ENCODE assay signal across 1 cellular context in the genomic region with DNA sequence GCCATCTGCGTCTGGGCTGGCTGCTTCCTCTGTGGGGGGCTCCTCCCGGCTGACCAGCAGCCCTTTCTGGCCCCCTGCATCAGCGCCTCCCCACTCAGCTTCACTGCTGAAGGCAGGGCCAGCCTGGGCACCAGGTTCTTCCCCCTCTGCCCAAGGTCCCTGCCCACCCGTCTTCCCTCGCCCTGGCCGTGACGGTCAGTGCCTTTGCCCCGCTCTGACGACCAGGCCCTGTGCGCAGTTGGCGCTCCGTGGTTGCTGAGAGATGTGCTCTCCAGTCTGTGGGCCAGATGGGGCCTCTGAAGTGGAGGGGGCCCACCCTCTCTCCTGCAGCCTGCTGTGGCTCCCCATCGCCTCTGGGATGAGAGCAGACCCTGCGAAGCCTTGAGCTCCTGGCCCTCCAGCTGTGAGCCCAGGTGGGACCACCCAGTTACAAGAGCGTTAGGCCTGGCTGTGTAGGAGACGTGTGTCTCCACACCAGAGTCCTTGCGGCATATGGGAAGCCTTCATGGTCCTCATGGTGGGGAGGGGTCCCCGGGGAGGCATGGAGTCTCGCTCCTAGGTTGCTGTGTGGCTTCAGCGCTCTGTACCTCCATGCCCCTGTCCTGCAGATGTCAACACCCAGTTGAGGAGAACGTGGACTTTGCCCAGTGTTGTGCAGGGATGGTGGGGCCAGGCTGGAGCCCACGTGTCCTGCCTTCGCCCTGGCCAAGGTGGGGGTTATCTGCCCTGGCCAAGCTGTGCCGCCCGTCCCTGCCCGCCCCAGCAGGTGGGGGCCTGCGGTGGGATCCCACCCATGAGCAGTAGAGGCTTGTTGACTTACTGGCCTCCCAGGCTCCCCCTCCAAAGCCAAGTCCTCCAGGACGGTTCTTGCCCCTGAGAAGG.
TF ChIP-seq lines count a peak whose summit lies in the region.

No MANE protein-coding gene starts in this region.

TF ChIP-seq in HepG2, 621 proteins besides CTCF, POLR2A, EP300 and RAD21 (continued from another document and continues in another):
- TF ChIP-seq, protein P1, sequence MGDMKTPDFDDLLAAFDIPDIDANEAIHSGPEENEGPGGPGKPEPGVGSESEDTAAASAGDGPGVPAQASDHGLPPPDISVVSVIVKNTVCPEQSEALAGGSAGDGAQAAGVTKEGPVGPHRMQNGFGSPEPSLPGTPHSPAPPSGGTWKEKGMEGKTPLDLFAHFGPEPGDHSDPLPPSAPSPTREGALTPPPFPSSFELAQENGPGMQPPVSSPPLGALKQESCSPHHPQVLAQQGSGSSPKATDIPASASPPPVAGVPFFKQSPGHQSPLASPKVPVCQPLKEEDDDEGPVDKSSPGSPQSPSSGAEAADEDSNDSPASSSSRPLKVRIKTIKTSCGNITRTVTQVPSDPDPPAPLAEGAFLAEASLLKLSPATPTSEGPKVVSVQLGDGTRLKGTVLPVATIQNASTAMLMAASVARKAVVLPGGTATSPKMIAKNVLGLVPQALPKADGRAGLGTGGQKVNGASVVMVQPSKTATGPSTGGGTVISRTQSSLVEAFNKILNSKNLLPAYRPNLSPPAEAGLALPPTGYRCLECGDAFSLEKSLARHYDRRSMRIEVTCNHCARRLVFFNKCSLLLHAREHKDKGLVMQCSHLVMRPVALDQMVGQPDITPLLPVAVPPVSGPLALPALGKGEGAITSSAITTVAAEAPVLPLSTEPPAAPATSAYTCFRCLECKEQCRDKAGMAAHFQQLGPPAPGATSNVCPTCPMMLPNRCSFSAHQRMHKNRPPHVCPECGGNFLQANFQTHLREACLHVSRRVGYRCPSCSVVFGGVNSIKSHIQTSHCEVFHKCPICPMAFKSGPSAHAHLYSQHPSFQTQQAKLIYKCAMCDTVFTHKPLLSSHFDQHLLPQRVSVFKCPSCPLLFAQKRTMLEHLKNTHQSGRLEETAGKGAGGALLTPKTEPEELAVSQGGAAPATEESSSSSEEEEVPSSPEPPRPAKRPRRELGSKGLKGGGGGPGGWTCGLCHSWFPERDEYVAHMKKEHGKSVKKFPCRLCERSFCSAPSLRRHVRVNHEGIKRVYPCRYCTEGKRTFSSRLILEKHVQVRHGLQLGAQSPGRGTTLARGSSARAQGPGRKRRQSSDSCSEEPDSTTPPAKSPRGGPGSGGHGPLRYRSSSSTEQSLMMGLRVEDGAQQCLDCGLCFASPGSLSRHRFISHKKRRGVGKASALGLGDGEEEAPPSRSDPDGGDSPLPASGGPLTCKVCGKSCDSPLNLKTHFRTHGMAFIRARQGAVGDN (CRISPR knock-in tag; IDR thresholded peaks at IDR 0.05) = peak; percentile 100
- TF ChIP-seq RELA (CRISPR knock-in tag; IDR thresholded peaks at IDR 0.05) (no peak), ZNF672 (CRISPR knock-in tag; IDR thresholded peaks at IDR 0.05) (no peak), SNRNP70 (IDR thresholded peaks at IDR 0.05; ENCODE audit: low read depth, low read length) (no peak), SMAD3 (CRISPR knock-in tag; IDR thresholded peaks at IDR 0.05) (no peak), ZNF343 (CRISPR knock-in tag; IDR thresholded peaks at IDR 0.05) (no peak), ZNF383 (CRISPR knock-in tag; IDR thresholded peaks at IDR 0.05; ENCODE audit: borderline replicate concordance) (no peak), ZNF350 (CRISPR knock-in tag; IDR thresholded peaks at IDR 0.05; ENCODE audit: borderline replicate concordance, low read depth) (0 out of 2 replicates have a peak, but pooled peaks have one; percentile 45), ZNF264 (CRISPR knock-in tag; IDR thresholded peaks at IDR 0.05) (no peak; the same call in 1 of the 2 replicates), NCOA1 (CRISPR knock-in tag; IDR thresholded peaks at IDR 0.05) (no peak), ZNF577 (CRISPR knock-in tag; IDR thresholded peaks at IDR 0.05; ENCODE audit: borderline replicate concordance, low read depth) (no peak), CENPT (CRISPR knock-in tag; IDR thresholded peaks at IDR 0.05; ENCODE audit: low read depth) (no peak), MYNN (CRISPR knock-in tag; IDR thresholded peaks at IDR 0.05; ENCODE audit: low read depth) (no peak), FOXK2 (IDR thresholded peaks at IDR 0.05) (no peak), SIX4 (CRISPR knock-in tag; IDR thresholded peaks at IDR 0.05) (no peak), RXRA (CRISPR knock-in tag; IDR thresholded peaks at IDR 0.05) (no peak; the same call in 1 of the 2 replicates), RBFOX2 (IDR thresholded peaks at IDR 0.05; ENCODE audit: low read depth, low read length) (peak; percentile 52), ZNF432 (CRISPR knock-in tag; IDR thresholded peaks at IDR 0.05; ENCODE audit: borderline replicate concordance) (no peak), FOXA1 (IDR thresholded peaks at IDR 0.05) (no peak), FOXA1 (CRISPR knock-in tag; IDR thresholded peaks at IDR 0.05) (peak; percentile 34; the same call in 1 of the 2 replicates), ZNF552 (CRISPR knock-in tag; IDR thresholded peaks at IDR 0.05; ENCODE audit: borderline replicate concordance) (no peak), FOXP1 (IDR thresholded peaks at IDR 0.05) (no peak), FOXP1 (CRISPR knock-in tag; IDR thresholded peaks at IDR 0.05) (peak; percentile 35; the same call in 1 of the 2 replicates), NR1H2 (CRISPR knock-in tag; IDR thresholded peaks at IDR 0.05; ENCODE audit: borderline replicate concordance, low read depth) (no peak), ZNF883 (CRISPR knock-in tag; IDR thresholded peaks at IDR 0.05; ENCODE audit: not compliant biosample characterization) (no peak), RARA (CRISPR knock-in tag; IDR thresholded peaks at IDR 0.05) (peak; percentile 64; the same call in 1 of the 2 replicates), ZNF549 (CRISPR knock-in tag; IDR thresholded peaks at IDR 0.05) (peak; percentile 39; the same call in 1 of the 2 replicates), MAFG (CRISPR knock-in tag; IDR thresholded peaks at IDR 0.05) (no peak), NFYB (CRISPR knock-in tag; IDR thresholded peaks at IDR 0.05) (no peak), DNMT3B (CRISPR knock-in tag; conservative IDR thresholded peaks at IDR 0.05) (no peak), ZSCAN9 (CRISPR knock-in tag; IDR thresholded peaks at IDR 0.05; ENCODE audit: borderline replicate concordance) (no peak), MEIS2 (CRISPR knock-in tag; IDR thresholded peaks at IDR 0.05) (0 out of 2 replicates have a peak, but pooled peaks have one; percentile 50), TBX2 (CRISPR knock-in tag; IDR thresholded peaks at IDR 0.05; ENCODE audit: borderline replicate concordance) (peak; percentile 64; the same call in 1 of the 2 replicates), RFX5 (IDR thresholded peaks at IDR 0.05; ENCODE audit: low read depth, low read length) (no peak), SP5 (CRISPR knock-in tag; IDR thresholded peaks at IDR 0.05; ENCODE audit: borderline replicate concordance, low read depth) (no peak), BHLHE40 (IDR thresholded peaks at IDR 0.05; ENCODE audit: low read length) (peak; percentile 35; the same call in 1 of the 2 replicates), HNRNPH1 (optimal IDR thresholded peaks at IDR 0.05; ENCODE audit: low read depth, low read length) (no peak), ZNF773 (CRISPR knock-in tag; IDR thresholded peaks at IDR 0.05; ENCODE audit: borderline replicate concordance) (no peak), DNMT1 (CRISPR knock-in tag; IDR thresholded peaks at IDR 0.05) (no peak), KAT7 (CRISPR knock-in tag; IDR thresholded peaks at IDR 0.05; ENCODE audit: borderline replicate concordance) (no peak; the same call in none of the 2 replicates), NBN (conservative IDR thresholded peaks at IDR 0.05) (no peak), TAF1 (CRISPR knock-in tag; IDR thresholded peaks at IDR 0.05) (0 out of 2 replicates have a peak, but pooled peaks have one; percentile 17), ZNF564 (CRISPR knock-in tag; IDR thresholded peaks at IDR 0.05) (no peak), NKX3-1 (CRISPR knock-in tag; IDR thresholded peaks at IDR 0.05) (no peak), ZNF841 (CRISPR knock-in tag; IDR thresholded peaks at IDR 0.05; ENCODE audit: borderline replicate concordance) (no peak)
- TF ChIP-seq, protein P2, sequence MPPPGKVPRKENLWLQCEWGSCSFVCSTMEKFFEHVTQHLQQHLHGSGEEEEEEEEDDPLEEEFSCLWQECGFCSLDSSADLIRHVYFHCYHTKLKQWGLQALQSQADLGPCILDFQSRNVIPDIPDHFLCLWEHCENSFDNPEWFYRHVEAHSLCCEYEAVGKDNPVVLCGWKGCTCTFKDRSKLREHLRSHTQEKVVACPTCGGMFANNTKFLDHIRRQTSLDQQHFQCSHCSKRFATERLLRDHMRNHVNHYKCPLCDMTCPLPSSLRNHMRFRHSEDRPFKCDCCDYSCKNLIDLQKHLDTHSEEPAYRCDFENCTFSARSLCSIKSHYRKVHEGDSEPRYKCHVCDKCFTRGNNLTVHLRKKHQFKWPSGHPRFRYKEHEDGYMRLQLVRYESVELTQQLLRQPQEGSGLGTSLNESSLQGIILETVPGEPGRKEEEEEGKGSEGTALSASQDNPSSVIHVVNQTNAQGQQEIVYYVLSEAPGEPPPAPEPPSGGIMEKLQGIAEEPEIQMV (CRISPR knock-in tag; IDR thresholded peaks at IDR 0.05; ENCODE audit: low read depth) = no peak
- TF ChIP-seq, protein P3, sequence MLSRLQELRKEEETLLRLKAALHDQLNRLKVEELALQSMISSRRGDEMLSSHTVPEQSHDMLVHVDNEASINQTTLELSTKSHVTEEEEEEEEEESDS (CRISPR knock-in tag; IDR thresholded peaks at IDR 0.05; ENCODE audit: borderline replicate concordance) = no peak
- TF ChIP-seq, protein P4, sequence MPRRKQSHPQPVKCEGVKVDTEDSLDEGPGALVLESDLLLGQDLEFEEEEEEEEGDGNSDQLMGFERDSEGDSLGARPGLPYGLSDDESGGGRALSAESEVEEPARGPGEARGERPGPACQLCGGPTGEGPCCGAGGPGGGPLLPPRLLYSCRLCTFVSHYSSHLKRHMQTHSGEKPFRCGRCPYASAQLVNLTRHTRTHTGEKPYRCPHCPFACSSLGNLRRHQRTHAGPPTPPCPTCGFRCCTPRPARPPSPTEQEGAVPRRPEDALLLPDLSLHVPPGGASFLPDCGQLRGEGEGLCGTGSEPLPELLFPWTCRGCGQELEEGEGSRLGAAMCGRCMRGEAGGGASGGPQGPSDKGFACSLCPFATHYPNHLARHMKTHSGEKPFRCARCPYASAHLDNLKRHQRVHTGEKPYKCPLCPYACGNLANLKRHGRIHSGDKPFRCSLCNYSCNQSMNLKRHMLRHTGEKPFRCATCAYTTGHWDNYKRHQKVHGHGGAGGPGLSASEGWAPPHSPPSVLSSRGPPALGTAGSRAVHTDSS (CRISPR knock-in tag; conservative IDR thresholded peaks at IDR 0.05) = no peak
- TF ChIP-seq, protein P5, sequence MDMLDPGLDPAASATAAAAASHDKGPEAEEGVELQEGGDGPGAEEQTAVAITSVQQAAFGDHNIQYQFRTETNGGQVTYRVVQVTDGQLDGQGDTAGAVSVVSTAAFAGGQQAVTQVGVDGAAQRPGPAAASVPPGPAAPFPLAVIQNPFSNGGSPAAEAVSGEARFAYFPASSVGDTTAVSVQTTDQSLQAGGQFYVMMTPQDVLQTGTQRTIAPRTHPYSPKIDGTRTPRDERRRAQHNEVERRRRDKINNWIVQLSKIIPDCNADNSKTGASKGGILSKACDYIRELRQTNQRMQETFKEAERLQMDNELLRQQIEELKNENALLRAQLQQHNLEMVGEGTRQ (IDR thresholded peaks at IDR 0.05; ENCODE audit: low read depth, low read length) = no peak
- TF ChIP-seq, protein P5 (CRISPR knock-in tag; IDR thresholded peaks at IDR 0.05; ENCODE audit: borderline replicate concordance) = peak; percentile 69
- TF ChIP-seq, protein P6, sequence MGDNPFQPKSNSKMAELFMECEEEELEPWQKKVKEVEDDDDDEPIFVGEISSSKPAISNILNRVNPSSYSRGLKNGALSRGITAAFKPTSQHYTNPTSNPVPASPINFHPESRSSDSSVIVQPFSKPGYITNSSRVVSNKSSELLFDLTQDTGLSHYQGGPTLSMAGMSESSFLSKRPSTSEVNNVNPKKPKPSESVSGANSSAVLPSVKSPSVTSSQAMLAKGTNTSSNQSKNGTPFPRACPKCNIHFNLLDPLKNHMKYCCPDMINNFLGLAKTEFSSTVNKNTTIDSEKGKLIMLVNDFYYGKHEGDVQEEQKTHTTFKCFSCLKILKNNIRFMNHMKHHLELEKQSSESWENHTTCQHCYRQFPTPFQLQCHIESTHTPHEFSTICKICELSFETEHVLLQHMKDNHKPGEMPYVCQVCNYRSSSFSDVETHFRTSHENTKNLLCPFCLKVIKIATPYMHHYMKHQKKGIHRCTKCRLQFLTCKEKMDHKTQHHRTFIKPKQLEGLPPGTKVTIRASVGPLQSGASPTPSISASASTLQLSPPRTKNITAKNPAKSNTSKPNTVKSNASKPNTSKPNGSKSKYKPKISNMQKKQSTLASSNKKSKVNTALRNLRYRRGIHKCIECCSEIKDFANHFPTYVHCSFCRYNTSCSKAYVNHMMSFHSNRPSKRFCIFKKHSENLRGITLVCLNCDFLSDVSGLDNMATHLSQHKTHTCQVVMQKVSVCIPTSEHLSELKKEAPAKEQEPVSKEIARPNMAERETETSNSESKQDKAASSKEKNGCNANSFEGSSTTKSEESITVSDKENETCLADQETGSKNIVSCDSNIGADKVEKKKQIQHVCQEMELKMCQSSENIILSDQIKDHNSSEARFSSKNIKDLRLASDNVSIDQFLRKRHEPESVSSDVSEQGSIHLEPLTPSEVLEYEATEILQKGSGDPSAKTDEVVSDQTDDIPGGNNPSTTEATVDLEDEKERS (CRISPR knock-in tag; IDR thresholded peaks at IDR 0.05) = no peak
- TF ChIP-seq, protein P7, sequence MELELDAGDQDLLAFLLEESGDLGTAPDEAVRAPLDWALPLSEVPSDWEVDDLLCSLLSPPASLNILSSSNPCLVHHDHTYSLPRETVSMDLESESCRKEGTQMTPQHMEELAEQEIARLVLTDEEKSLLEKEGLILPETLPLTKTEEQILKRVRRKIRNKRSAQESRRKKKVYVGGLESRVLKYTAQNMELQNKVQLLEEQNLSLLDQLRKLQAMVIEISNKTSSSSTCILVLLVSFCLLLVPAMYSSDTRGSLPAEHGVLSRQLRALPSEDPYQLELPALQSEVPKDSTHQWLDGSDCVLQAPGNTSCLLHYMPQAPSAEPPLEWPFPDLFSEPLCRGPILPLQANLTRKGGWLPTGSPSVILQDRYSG (CRISPR knock-in tag; IDR thresholded peaks at IDR 0.05) = no peak
- TF ChIP-seq, protein P8, sequence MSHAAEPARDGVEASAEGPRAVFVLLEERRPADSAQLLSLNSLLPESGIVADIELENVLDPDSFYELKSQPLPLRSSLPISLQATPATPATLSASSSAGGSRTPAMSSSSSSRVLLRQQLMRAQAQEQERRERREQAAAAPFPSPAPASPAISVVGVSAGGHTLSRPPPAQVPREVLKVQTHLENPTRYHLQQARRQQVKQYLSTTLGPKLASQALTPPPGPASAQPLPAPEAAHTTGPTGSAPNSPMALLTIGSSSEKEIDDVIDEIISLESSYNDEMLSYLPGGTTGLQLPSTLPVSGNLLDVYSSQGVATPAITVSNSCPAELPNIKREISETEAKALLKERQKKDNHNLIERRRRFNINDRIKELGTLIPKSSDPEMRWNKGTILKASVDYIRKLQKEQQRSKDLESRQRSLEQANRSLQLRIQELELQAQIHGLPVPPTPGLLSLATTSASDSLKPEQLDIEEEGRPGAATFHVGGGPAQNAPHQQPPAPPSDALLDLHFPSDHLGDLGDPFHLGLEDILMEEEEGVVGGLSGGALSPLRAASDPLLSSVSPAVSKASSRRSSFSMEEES (CRISPR knock-in tag; IDR thresholded peaks at IDR 0.05) = peak; percentile 68
